Comparison of ENCODE assay signal across 8 cellular contexts in genomic region chr6:144013486-144013909, GRCh38. TPM values are rescaled to one million over a fixed set of nuclear protein-coding genes. Genes with fewer than 3 reads are reported as not detected.
DNase-seq lines count a peak whose midpoint lies in the region; ATAC-seq and TF ChIP-seq lines count a peak whose summit lies in the region.

No MANE protein-coding gene starts in this region.

- H3K27me3 ChIP-seq in Peyer's patch (no peaks in the 10 kb centered on the region), neutrophil (peaks cover 2% of the 10 kb centered on the region), transverse colon (no peaks in the 10 kb centered on the region)

- peaks cover 4% of the 10 kb centered on the region for H3K4me1 Mint-ChIP-seq in activated T-cell treated with anti-CD3 and anti-CD28 coated beads, Interleukin-2, amount 50 U/mL, for 72 hours (ENCODE audit: low read depth)

- TF ChIP-seq POLR2A in Peyer's patch (IDR thresholded peaks at IDR 0.05) = no peak
- no peak for TF ChIP-seq POLR2A in transverse colon (IDR thresholded peaks at IDR 0.05)

- H3K9me3 Mint-ChIP-seq in activated T-cell treated with anti-CD3 and anti-CD28 coated beads, Interleukin-2, amount 50 U/mL, for 72 hours = no peaks in the 10 kb centered on the region

- H3K9me3 ChIP-seq in Peyer's patch (no peaks in the 10 kb centered on the region), neutrophil (no peaks in the 10 kb centered on the region), transverse colon (no peaks in the 10 kb centered on the region)

- H3K36me3 Mint-ChIP-seq in activated T-cell treated with anti-CD3 and anti-CD28 coated beads, Interleukin-2, amount 50 U/mL, for 72 hours (ENCODE audit: insufficient read depth in 2 of 2) = peaks cover 1% of the 10 kb centered on the region in 2 donors

- H3K4me1 ChIP-seq in Peyer's patch = no peaks in the 10 kb centered on the region
- H3K4me1 ChIP-seq in neutrophil (ENCODE audit: control insufficient read depth in 1 of 2, insufficient read depth in 1 of 2, low read depth in 1 of 2, low read length in 1 of 2) = peaks cover 0 to under 1% of the 10 kb centered on the region in 2 experiments
- H3K4me1 ChIP-seq in transverse colon = peaks cover 0 to 11% (median 5%) of the 10 kb centered on the region in 4 donors

- no peak overlapping the region for H3K27ac ChIP-seq in Peyer's patch
- H3K27ac ChIP-seq in neutrophil = no peak overlapping the region
- H3K27ac ChIP-seq in transverse colon = no peak overlapping the region

- no peak overlapping the region for H3K4me3 ChIP-seq in Peyer's patch
- H3K4me3 ChIP-seq in neutrophil (ENCODE audit: low read depth in 1 of 2, low read length in 1 of 2) = no peak overlapping the region
- H3K4me3 ChIP-seq in transverse colon = no peak overlapping the region

- H3K27ac Mint-ChIP-seq in activated T-cell treated with anti-CD3 and anti-CD28 coated beads, Interleukin-2, amount 50 U/mL, for 72 hours = no peak overlapping the region

- peak; percentile 63 to 92 (median 89) for TF ChIP-seq CTCF in Peyer's patch (IDR thresholded peaks at IDR 0.05)
- peak; percentile 80 for TF ChIP-seq CTCF in neutrophil (IDR thresholded peaks at IDR 0.05)
- peak; percentile 89 to 97 (median 90) for TF ChIP-seq CTCF in transverse colon (IDR thresholded peaks at IDR 0.05)

- DNase-seq in GDM1 (lab: John Stamatoyannopoulos, UW) (peak; percentile 61), KG1 (lab: John Stamatoyannopoulos, UW) (peak; percentile 73), Peyer's patch (peak; percentile 54 to 87 (median 77)), fibroblast of the conjunctiva (ENCODE audit: low read depth) (peak; percentile 75), transverse colon (peak; percentile 83)
- DNase-seq in activated T-cell treated with anti-CD3 and anti-CD28 coated beads, Interleukin-2, amount 50 U/mL, for 72 hours = peak; percentile 56 to 64

- H3K36me3 ChIP-seq in Peyer's patch = no peaks in the 10 kb centered on the region
- no peaks in the 10 kb centered on the region for H3K36me3 ChIP-seq in neutrophil
- no peaks in the 10 kb centered on the region for H3K36me3 ChIP-seq in transverse colon

- peak in 1 of 2 donors; percentile 21 for ATAC-seq in activated T-cell treated with anti-CD3 and anti-CD28 coated beads, Interleukin-2, amount 50 U/mL, for 72 hours (replicated peaks in 1 of 2)
- ATAC-seq in GM21825 (IDR thresholded peaks at IDR 0.05; ENCODE audit: unreplicated experiment) = no peak

- intact Hi-C loops in transverse colon (cut with DNase I; ENCODE audit: low total_unique reads) = loop anchor here (10.0 kb wide), 2 partner anchors 69 to 149 kb away; partner anchors contain the start of gene ZC2HC1B

- 13 to 14% methylated on average over 8 of the region's 8 CpGs for WGBS in transverse colon (ENCODE audit: low coverage in 1 of 2), 2 donors

- no peak overlapping the region for H3K4me3 Mint-ChIP-seq in activated T-cell treated with anti-CD3 and anti-CD28 coated beads, Interleukin-2, amount 50 U/mL, for 72 hours

- no peak for TF ChIP-seq EP300 in transverse colon (IDR thresholded peaks at IDR 0.05; ENCODE audit: low read depth)

- in situ Hi-C loops in transverse colon (cut with MboI; ENCODE audit: low pct_ligation_motif_present in 1 of 4, low pct_unique_long_range_greater_than_20kb in 1 of 4, low sequenced_read_pairs in 3 of 4) = loop anchor here (5.0 to 10.0 kb wide), 3 partner anchors 69 to 439 kb away; no protein-coding TSS in a partner anchor

- H3K27me3 Mint-ChIP-seq in activated T-cell treated with anti-CD3 and anti-CD28 coated beads, Interleukin-2, amount 50 U/mL, for 72 hours (ENCODE audit: low read depth) = peaks cover 23% of the 10 kb centered on the region

RNA-seq across cellular contexts. Expression of gene PLAGL1, which starts 5.4 kb away (rescaled TPM):
- total RNA-seq in Peyer's patch (10 to 100 TPM; 12.1 to 27.2 (median 22.5) TPM), transverse colon (100 to 1,000 TPM in 1 of 4 donors, 10 to 100 TPM in 3; 45.3 to 133 (median 50.4) TPM)
- total RNA-seq in activated T-cell treated with anti-CD3 and anti-CD28 coated beads, Interleukin-2, amount 50 U/mL, for 72 hours = 10 to 100 TPM; 36.6 to 51.8 TPM
